8 cellular contexts compared by ENCODE assay signal in the genomic region with DNA sequence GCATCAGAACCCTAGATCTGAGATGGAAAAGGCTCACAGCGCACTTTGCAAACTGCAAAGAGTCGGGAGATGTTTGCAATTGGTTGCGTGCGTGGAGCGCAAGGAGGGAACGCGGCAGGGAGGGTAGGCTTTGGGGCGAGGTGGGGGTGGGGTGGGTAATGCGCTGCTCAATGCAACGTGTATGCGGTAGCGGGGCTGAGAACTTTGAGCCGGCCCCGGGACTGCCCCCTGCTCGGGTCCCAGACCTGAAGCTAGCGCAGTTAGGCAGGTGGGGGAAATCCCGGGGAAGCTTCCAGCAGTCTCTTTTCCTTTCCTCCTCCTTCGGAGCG. TPM values are rescaled to one million over a fixed set of nuclear protein-coding genes. Genes with fewer than 3 reads are reported as not detected.
A peak's percentile ranks its signal among the peaks of the same experiment; 100 is the strongest.
DNase-seq lines count a peak whose midpoint lies in the region; ATAC-seq and TF ChIP-seq lines count a peak whose summit lies in the region.

No MANE protein-coding gene starts in this region.

- H3K36me3 ChIP-seq in MG63: no peaks in the 10 kb centered on the region
- H3K36me3 ChIP-seq in mammary epithelial cell (ENCODE audit: insufficient read depth, low read length): no peaks in the 10 kb centered on the region
- H3K36me3 ChIP-seq in right lobe of liver: no peaks in the 10 kb centered on the region

- H3K27me3 Mint-ChIP-seq in type B pancreatic cell: peaks cover 42% of the 10 kb centered on the region

- peak overlapping the region; percentile 89 for H3K4me2 ChIP-seq in mammary epithelial cell (ENCODE audit: insufficient read depth, low read depth, low read length)

- dilution Hi-C loops in mammary epithelial cell (cut with HindIII; ENCODE audit: low sequenced_read_pairs): no loop called here

- DNase-seq in AG04450 (ENCODE audit: low read depth, low spot score): no peak
- no peak for DNase-seq in MG63
- no peak for DNase-seq in mammary epithelial cell
- peak in 1 of 3 donors; percentile 46 for DNase-seq in right lobe of liver
- DNase-seq in type B pancreatic cell (ENCODE audit: extremely low spot score, unreplicated experiment): no peak
- no peak for DNase-seq in stimulated activated CD4-positive, alpha-beta T cell treated with anti-CD3 and anti-CD28 coated beads, Interleukin-2, amount 100 ng/mL, for 24 hours
- no peak for DNase-seq in islet precursor cell

- WGBS in mammary epithelial cell (ENCODE audit: low coverage, missing lambda C conversion rate): 0% methylated on average over 3 of the region's 19 CpGs
- 2% methylated on average over 15 of the region's 19 CpGs for WGBS in right lobe of liver (ENCODE audit: insufficient coverage, low coverage, low lambda C conversion rate, missing lambda C conversion rate)

- TSS peak; percentile 71 for BruUV-seq in mammary epithelial cell (replicated peaks; lab: Mats Ljungman, UMichigan)

- peak overlapping the region; percentile 94 for H3K4me3 Mint-ChIP-seq in type B pancreatic cell

- no peak overlapping the region for H2AFZ ChIP-seq in mammary epithelial cell (ENCODE audit: low read depth, low read length)

- H3K27me3 ChIP-seq in AG04450 (ENCODE audit: control insufficient read depth, insufficient read depth, low read length) (no peaks in the 10 kb centered on the region), MG63 (no peaks in the 10 kb centered on the region), mammary epithelial cell (ENCODE audit: insufficient read depth, low read length) (no peaks in the 10 kb centered on the region), right lobe of liver (no peaks in the 10 kb centered on the region)

- peak overlapping the region; percentile 92 for H3K27ac Mint-ChIP-seq in type B pancreatic cell

- H3K9ac ChIP-seq in mammary epithelial cell (ENCODE audit: insufficient read depth, low read length): peak overlapping the region; percentile 93

- H3K27ac ChIP-seq in AG04450 (ENCODE audit: low read depth, low read length) (peak overlapping the region; percentile 92), mammary epithelial cell (ENCODE audit: insufficient read depth, low read depth, low read length) (peak overlapping the region; percentile 94), right lobe of liver (peak overlapping the region; percentile 69 to 92 (median 90))

- no peak for TF ChIP-seq CTCF in AG04450 (IDR thresholded peaks at IDR 0.05; ENCODE audit: low read depth, low read length)
- TF ChIP-seq CTCF in mammary epithelial cell (conservative IDR thresholded peaks at IDR 0.05 in 1 of 2, IDR thresholded peaks at IDR 0.05 in 1 of 2; ENCODE audit: extremely low read depth in 1 of 2, insufficient read depth in 1 of 2, low read depth in 1 of 2, low read length in 2 of 2): no peak
- no peak for TF ChIP-seq CTCF in right lobe of liver (IDR thresholded peaks at IDR 0.05)
- TF ChIP-seq CTCF in type B pancreatic cell (conservative IDR thresholded peaks at IDR 0.05): no peak

- ATAC-seq in GM21423 (IDR thresholded peaks at IDR 0.05; ENCODE audit: unreplicated experiment): peak; percentile 26
- ATAC-seq in right lobe of liver: peak; percentile 13 to 40 (median 34)

- POLR2A ChIA-PET in AG04450 (lab: Yijun Ruan, JAX): interaction anchor here (0.9 to 2.8 kb wide), 4 partner anchors 10 to 69 kb away, joined by 3 to 22 read pairs (median 12); no protein-coding TSS in a partner anchor

- peaks cover 8% of the 10 kb centered on the region for H3K4me1 Mint-ChIP-seq in type B pancreatic cell (ENCODE audit: unreplicated experiment)

- CTCF ChIA-PET in AG04450 (lab: Charles Lee): interaction anchor here (1.1 to 5.0 kb wide), 4 partner anchors 10 to 29 kb away, joined by 4 to 36 read pairs (median 11); no protein-coding TSS in a partner anchor
- CTCF ChIA-PET in mammary epithelial cell (lab: Charles Lee; ENCODE audit: low non-redundant PET): interaction anchor here (0.5 to 0.7 kb wide), 2 partner anchors 174 to 567 kb away, joined by 3 to 5 read pairs; no protein-coding TSS in a partner anchor

- H4K20me1 ChIP-seq in mammary epithelial cell (ENCODE audit: insufficient read depth, low read length): no peaks in the 10 kb centered on the region

- H3K9me3 Mint-ChIP-seq in type B pancreatic cell: no peaks in the 10 kb centered on the region

- in situ Hi-C loops in mammary epithelial cell (cut with MboI; ENCODE audit: low sequenced_read_pairs in 2 of 2): no loop called here

- TF ChIP-seq POLR2A in right lobe of liver (IDR thresholded peaks at IDR 0.05): no peak

- peak overlapping the region; percentile 96 for H3K4me3 ChIP-seq in AG04450 (ENCODE audit: low read depth, low read length)
- H3K4me3 ChIP-seq in MG63: peak overlapping the region; percentile 77
- H3K4me3 ChIP-seq in mammary epithelial cell (replicated peaks in 1 of 3; ENCODE audit: insufficient read depth in 1 of 3, low read depth in 2 of 3, low read length in 3 of 3): peak overlapping the region; percentile 61 to 96 (median 62)
- peak overlapping the region; percentile 47 to 76 (median 61) for H3K4me3 ChIP-seq in right lobe of liver

- intact Hi-C loops in mammary epithelial cell (cut with micrococcal nuclease): loop anchor here (1.0 to 2.0 kb wide), 3 partner anchors 21 to 38 kb away; a partner anchor contains a TSS
- intact Hi-C loops in right lobe of liver (cut with DNase I): no loop called here

- peaks cover 16% of the 10 kb centered on the region for H3K4me1 ChIP-seq in mammary epithelial cell (ENCODE audit: insufficient read depth, low read length)
- H3K4me1 ChIP-seq in right lobe of liver: peaks cover 0 to 19% (median 7%) of the 10 kb centered on the region in 4 donors

- H3K9me3 ChIP-seq in AG04450 (ENCODE audit: control insufficient read depth, insufficient read depth, low read length) (no peaks in the 10 kb centered on the region; the same call in 1 of the 2 replicates), MG63 (no peaks in the 10 kb centered on the region), mammary epithelial cell (replicated peaks; ENCODE audit: insufficient read depth, low read length) (no peaks in the 10 kb centered on the region), right lobe of liver (no peaks in the 10 kb centered on the region)

- H3K36me3 Mint-ChIP-seq in type B pancreatic cell: peaks cover 4% of the 10 kb centered on the region

- H3K79me2 ChIP-seq in mammary epithelial cell (ENCODE audit: insufficient read depth, low read length): no peaks in the 10 kb centered on the region

RNA-seq across cellular contexts. Expression of a gene that starts 1.0 kb away (rescaled TPM):
- polyA plus RNA-seq in AG04450 (2011; rRNA removed): 1.3 and 1.7 TPM in 2 replicates
- 12.2 and 19.2 TPM in 2 replicates for polyA minus RNA-seq in AG04450 (2011; rRNA and poly(A)+ RNA removed)
- total RNA-seq in MG63 (2014; rRNA removed; shearing (Covaris generic); ENCODE audit: low replicate concordance): 0.33 TPM in 1 of 2 replicates, not detected in the other
- 10 to 100 TPM in 1 of 2 donors, 1 to 10 TPM in 1; 1.8 to 49.1 TPM for total RNA-seq in mammary epithelial cell
- 2.6 TPM for polyA plus RNA-seq in mammary epithelial cell
- 27.0 TPM for polyA minus RNA-seq in mammary epithelial cell
- 1 to 10 TPM in 1 of 6 experiments, under 1 TPM in 5; 0.19 to 1.2 (median 0.44) TPM for total RNA-seq in right lobe of liver
- 28.4 and 178 TPM in 2 replicates for total RNA-seq in type B pancreatic cell (ENCODE audit: low replicate concordance)

RNA-seq across cellular contexts. Expression of a gene that starts 28.1 kb away (rescaled TPM):
- polyA plus RNA-seq in AG04450 (2011; rRNA removed) (13.6 and 15.5 TPM in 2 replicates), mammary epithelial cell (11.5 TPM)
- polyA minus RNA-seq in AG04450 (2011; rRNA and poly(A)+ RNA removed): 9.9 and 17.8 TPM in 2 replicates
- total RNA-seq in MG63 (2014; rRNA removed; shearing (Covaris generic); ENCODE audit: low replicate concordance): 4.9 and 6.1 TPM in 2 replicates
- total RNA-seq in mammary epithelial cell (10 to 100 TPM; 11.0 to 16.9 TPM), right lobe of liver (1 to 10 TPM; 1.5 to 7.2 (median 2.9) TPM), type B pancreatic cell (ENCODE audit: low replicate concordance) (11.9 and 13.0 TPM in 2 replicates)
- 11.9 TPM for polyA minus RNA-seq in mammary epithelial cell

RNA-seq across cellular contexts. Expression of a gene that starts 29.5 kb away (rescaled TPM):
- 1.5 and 1.8 TPM in 2 replicates for polyA plus RNA-seq in AG04450 (2011; rRNA removed)
- polyA minus RNA-seq in AG04450 (2011; rRNA and poly(A)+ RNA removed): not detected in 2 replicates
- 6.6 TPM in 1 of 2 replicates, not detected in the other for total RNA-seq in MG63 (2014; rRNA removed; shearing (Covaris generic); ENCODE audit: low replicate concordance)
- 1 to 10 TPM; 1.3 to 2.1 TPM for total RNA-seq in mammary epithelial cell
- polyA plus RNA-seq in mammary epithelial cell: 2.3 TPM
- polyA minus RNA-seq in mammary epithelial cell: not detected
- total RNA-seq in right lobe of liver: 1 to 10 TPM in 2 of 6 experiments, under 1 TPM in 3, not detected in 1; 0.32 to 2.0 (median 0.51) TPM
- 0.48 TPM in 1 of 2 replicates, not detected in the other for total RNA-seq in type B pancreatic cell (ENCODE audit: low replicate concordance)

RNA-seq across cellular contexts. Expression of a gene that starts 38.5 kb away (rescaled TPM):
- polyA plus RNA-seq in AG04450 (2011; rRNA removed): 49.6 and 60.8 TPM in 2 replicates
- 55.6 and 60.8 TPM in 2 replicates for polyA minus RNA-seq in AG04450 (2011; rRNA and poly(A)+ RNA removed)
- total RNA-seq in MG63 (2014; rRNA removed; shearing (Covaris generic); ENCODE audit: low replicate concordance): 129 and 196 TPM in 2 replicates
- 100 to 1,000 TPM; 160 to 201 TPM for total RNA-seq in mammary epithelial cell
- 93.9 TPM for polyA plus RNA-seq in mammary epithelial cell
- polyA minus RNA-seq in mammary epithelial cell: 122 TPM
- total RNA-seq in right lobe of liver: 10 to 100 TPM; 19.4 to 64.1 (median 30.6) TPM
- 51.9 and 73.0 TPM in 2 replicates for total RNA-seq in type B pancreatic cell (ENCODE audit: low replicate concordance)

RNA-seq across cellular contexts. Expression of a gene that starts 45.0 kb away (rescaled TPM):
- polyA plus RNA-seq in AG04450 (2011; rRNA removed): 75.8 and 113 TPM in 2 replicates
- 85.5 and 126 TPM in 2 replicates for polyA minus RNA-seq in AG04450 (2011; rRNA and poly(A)+ RNA removed)
- 118 and 167 TPM in 2 replicates for total RNA-seq in MG63 (2014; rRNA removed; shearing (Covaris generic); ENCODE audit: low replicate concordance)
- 100 to 1,000 TPM in 1 of 2 donors, 10 to 100 TPM in 1; 81.9 to 316 TPM for total RNA-seq in mammary epithelial cell
- 224 TPM for polyA plus RNA-seq in mammary epithelial cell
- 242 TPM for polyA minus RNA-seq in mammary epithelial cell
- 10 to 100 TPM; 19.2 to 29.4 (median 22.6) TPM for total RNA-seq in right lobe of liver
- total RNA-seq in type B pancreatic cell (ENCODE audit: low replicate concordance): 57.3 and 71.8 TPM in 2 replicates
